ENCODE assay signal across 27 cellular contexts in the genomic region with DNA sequence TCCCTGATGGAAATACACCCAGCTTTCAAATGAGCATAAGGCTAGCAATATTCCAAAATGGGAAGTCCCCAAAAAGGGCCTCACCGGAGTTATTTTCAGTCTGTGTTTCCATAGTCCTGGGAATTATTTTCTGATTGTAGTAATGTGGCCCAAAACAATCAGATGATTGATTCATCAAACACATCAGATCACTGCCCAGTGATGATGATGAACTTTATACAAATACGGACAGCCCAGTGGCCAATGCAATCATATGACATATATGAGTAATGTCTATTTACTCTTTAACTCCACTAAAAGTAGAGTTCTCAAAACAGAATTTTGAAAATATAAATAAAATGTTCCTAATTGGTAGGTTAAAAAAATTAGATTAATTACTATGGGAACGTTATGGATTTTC.
"Had no signal": no experiment of that assay in that cellular context is flagged by ENCODE, and none has a peak within 500 bp of the region (broad histone marks: within the 10 kb centered on the region; RNA-seq: fewer than 3 reads in every experiment).

No MANE protein-coding gene starts in this region.

- H3K27ac Mint-ChIP-seq: activated CD8-positive, alpha-beta T cell treated with anti-CD3 and anti-CD28 coated beads for 36 hours; activated naive CD4-positive, alpha-beta T cell treated with anti-CD3 and anti-CD28 coated beads, Interleukin-2, amount 10 ng/mL, durations not matched to agents 7 days and 5 days; activated naive CD8-positive, alpha-beta T cell treated with anti-CD3 and anti-CD28 coated beads, Interleukin-2, amount 10 ng/mL, durations not matched to agents 7 days and 5 days; activated T-cell treated with anti-CD3 and anti-CD28 coated beads, Interleukin-2, amount 50 U/mL, for 72 hours; activated T-helper 2 cell treated with anti-CD3 and anti-CD28 coated beads, Interferon-gamma antibody, Interleukin-2, Interleukin-4, amounts not matched to agents 10 μg/mL and 5 μg/mL and 100 μg/mL, durations not matched to agents 14 hours and 24 hours and 36 hours; T-helper 1 cell treated with Interleukin-12 subunit alpha and Interleukin-12 subunit beta and Interleukin-4 antibody, amounts not matched to agents 30 μg/mL and 1 μg/mL, for 36 hours had no signal

- ATAC-seq: activated CD4-positive, CD25-positive, alpha-beta regulatory T cell treated with anti-CD3 and anti-CD28 coated beads, Interleukin-2, amount 50 U/mL, for 24 hours; activated CD8-positive, alpha-beta T cell treated with anti-CD3 and anti-CD28 coated beads for 36 hours; activated T-cell treated with anti-CD3 and anti-CD28 coated beads, Interleukin-2, amount 50 U/mL, for 72 hours; SK-N-SH treated with all-trans-retinoic acid at 6 μM for 48 hours had no signal

- H3K9me3 ChIP-seq: adrenal gland, breast epithelium, Peyer's patch, SJSA1 had no signal

- H3K27me3 Mint-ChIP-seq: activated CD8-positive, alpha-beta T cell treated with anti-CD3 and anti-CD28 coated beads for 36 hours; activated naive CD4-positive, alpha-beta T cell treated with anti-CD3 and anti-CD28 coated beads, Interleukin-2, amount 10 ng/mL, durations not matched to agents 7 days and 5 days; activated naive CD8-positive, alpha-beta T cell treated with anti-CD3 and anti-CD28 coated beads, Interleukin-2, amount 10 ng/mL, durations not matched to agents 7 days and 5 days had no signal

- H3K9me3 Mint-ChIP-seq: activated CD8-positive, alpha-beta T cell treated with anti-CD3 and anti-CD28 coated beads for 36 hours; activated naive CD4-positive, alpha-beta T cell treated with anti-CD3 and anti-CD28 coated beads, Interleukin-2, amount 10 ng/mL, durations not matched to agents 7 days and 5 days; activated T-cell treated with anti-CD3 and anti-CD28 coated beads, Interleukin-2, amount 50 U/mL, for 72 hours; activated T-helper 2 cell treated with anti-CD3 and anti-CD28 coated beads, Interferon-gamma antibody, Interleukin-2, Interleukin-4, amounts not matched to agents 10 μg/mL and 5 μg/mL and 100 μg/mL, durations not matched to agents 14 hours and 24 hours and 36 hours; T-helper 1 cell treated with Interleukin-12 subunit alpha and Interleukin-12 subunit beta and Interleukin-4 antibody, amounts not matched to agents 30 μg/mL and 1 μg/mL, for 36 hours had no signal

- H3K4me3 Mint-ChIP-seq: activated CD8-positive, alpha-beta T cell treated with anti-CD3 and anti-CD28 coated beads for 36 hours; activated naive CD4-positive, alpha-beta T cell treated with anti-CD3 and anti-CD28 coated beads, Interleukin-2, amount 10 ng/mL, durations not matched to agents 7 days and 5 days; activated naive CD8-positive, alpha-beta T cell treated with anti-CD3 and anti-CD28 coated beads, Interleukin-2, amount 10 ng/mL, durations not matched to agents 7 days and 5 days; activated T-cell treated with anti-CD3 and anti-CD28 coated beads, Interleukin-2, amount 50 U/mL, for 72 hours; T-helper 1 cell treated with Interleukin-12 subunit alpha and Interleukin-12 subunit beta and Interleukin-4 antibody, amounts not matched to agents 30 μg/mL and 1 μg/mL, for 36 hours had no signal

- H3K27me3 ChIP-seq: adrenal gland, breast epithelium, Peyer's patch, SJSA1 had no signal

- H3K4me1 ChIP-seq: adrenal gland, breast epithelium, Peyer's patch, SJSA1 had no signal

- H3K27ac ChIP-seq: adrenal gland, breast epithelium, Peyer's patch, RWPE1, SJSA1 had no signal

- H3K36me3 ChIP-seq: adrenal gland, breast epithelium, Peyer's patch, SJSA1 had no signal

- H3K4me1 Mint-ChIP-seq: activated naive CD4-positive, alpha-beta T cell treated with anti-CD3 and anti-CD28 coated beads, Interleukin-2, amount 10 ng/mL, durations not matched to agents 7 days and 5 days; activated naive CD8-positive, alpha-beta T cell treated with anti-CD3 and anti-CD28 coated beads, Interleukin-2, amount 10 ng/mL, durations not matched to agents 7 days and 5 days had no signal

- H3K36me3 Mint-ChIP-seq: activated naive CD4-positive, alpha-beta T cell treated with anti-CD3 and anti-CD28 coated beads, Interleukin-2, amount 10 ng/mL, durations not matched to agents 7 days and 5 days; activated naive CD8-positive, alpha-beta T cell treated with anti-CD3 and anti-CD28 coated beads, Interleukin-2, amount 10 ng/mL, durations not matched to agents 7 days and 5 days had no signal

- H3K4me3 ChIP-seq: adrenal gland, breast epithelium, Peyer's patch, SJSA1 had no signal

- DNase-seq: activated CD4-positive, alpha-beta T cell treated with anti-CD3 and anti-CD28 coated beads for 4 hours; activated CD8-positive, alpha-beta memory T cell treated with anti-CD3 and anti-CD28 coated beads, Interleukin-2, amount 50 U/mL, for 4 hours; activated CD8-positive, alpha-beta T cell treated with anti-CD3 and anti-CD28 coated beads for 36 hours; activated gamma-delta T cell treated with Interleukin-2 at 50 U/mL for 16 hours; activated naive CD4-positive, alpha-beta T cell treated with anti-CD3 and anti-CD28 coated beads, Interleukin-2, amount 10 ng/mL, durations not matched to agents 7 days and 5 days; activated naive CD8-positive, alpha-beta T cell treated with anti-CD3 and anti-CD28 coated beads, Interleukin-2, amount 10 ng/mL, durations not matched to agents 7 days and 5 days; activated T-cell treated with anti-CD3 and anti-CD28 coated beads, Interleukin-2, amount 50 U/mL, for 72 hours; adrenal gland; aorta; central memory CD4-positive, alpha-beta T cell; NCI-H1105 treated with DMSO at 0.1 percent for 48 hours; NCI-H1436 treated with DMSO at 0.1 percent for 48 hours; NCI-H187; NCI-H2081; NCI-H510A treated with DMSO at 0.1 percent for 48 hours; NCI-H69; NK-92 treated with Interleukin-12 subunit alpha and Interleukin-12 subunit beta, amount 100 ng/mL, for 24 hours; OCI-M1; Peyer's patch; SHP77 had no signal
